ENCODE assay signal across 21 cellular contexts in the genomic region with DNA sequence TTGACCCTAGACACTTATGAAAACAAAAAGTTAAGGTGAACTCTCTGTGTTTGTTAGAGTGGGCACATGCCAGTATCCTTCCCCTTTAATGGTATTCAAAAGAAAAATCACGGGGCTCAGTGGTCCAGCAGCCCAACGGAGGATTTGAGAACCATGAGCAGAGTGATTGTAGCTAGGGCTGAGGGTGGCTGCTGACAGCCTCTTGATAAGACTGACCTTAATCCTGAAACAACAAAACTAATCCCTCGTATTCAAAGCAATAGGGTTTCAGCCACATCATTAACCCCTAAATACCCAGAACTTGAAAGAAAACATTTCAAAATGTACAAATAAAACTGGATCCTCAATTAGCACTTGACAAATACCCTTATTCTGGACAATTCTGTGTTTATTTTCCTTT.
A peak's percentile ranks its signal among the peaks of the same experiment; 100 is the strongest.
DNase-seq lines count a peak whose midpoint lies in the region; FAIRE-seq and TF ChIP-seq lines count a peak whose summit lies in the region.
"Had no signal": no experiment of that assay in that cellular context is flagged by ENCODE, and none has a peak within 500 bp of the region (broad histone marks: within the 10 kb centered on the region; RNA-seq: fewer than 3 reads in every experiment).

No MANE protein-coding gene starts in this region.

- H3K4me3 ChIP-seq in HEK293 (ENCODE audit: low read depth, low read length) (no peak overlapping the region), adipocyte (ENCODE audit: low read length) (peak overlapping the region; percentile 51), fibroblast of lung (replicated peaks in 1 of 4; ENCODE audit: control extremely low read depth in 1 of 4, insufficient read depth in 1 of 4, low read depth in 3 of 4, low read length in 4 of 4) (no peak overlapping the region), neuronal stem cell (ENCODE audit: low read length in 2 of 2) (no peak overlapping the region), GM23248 (no peak overlapping the region)
- H3K4me3 ChIP-seq: colonic mucosa, thyroid gland had no signal

- H3K27me3 ChIP-seq in adipocyte (replicated peaks; ENCODE audit: control insufficient read depth, insufficient read depth, low read length): no peaks in the 10 kb centered on the region
- no peaks in the 10 kb centered on the region for H3K27me3 ChIP-seq in fibroblast of lung (ENCODE audit: control insufficient read depth, insufficient read depth, low read length)
- H3K27me3 ChIP-seq in neuronal stem cell (ENCODE audit: control insufficient read depth in 3 of 3, insufficient read depth in 3 of 3, low read depth in 1 of 3, low read length in 3 of 3): no peaks in the 10 kb centered on the region
- H3K27me3 ChIP-seq in GM23248 (replicated peaks; ENCODE audit: insufficient read depth): peaks cover 39% of the 10 kb centered on the region
- H3K27me3 ChIP-seq: colonic mucosa, thyroid gland had no signal

- H3K4me2 ChIP-seq in fibroblast of lung (ENCODE audit: extremely low read depth, insufficient read depth, low read length): peak overlapping the region; percentile 45
- peak overlapping the region; percentile 22 for H3K4me2 ChIP-seq in neuronal stem cell (ENCODE audit: insufficient read depth, low read length, poor library complexity, severe bottlenecking)
- H3K4me2 ChIP-seq in GM23248 (ENCODE audit: unreplicated experiment): no peak overlapping the region

- no peak overlapping the region for H2AK5ac ChIP-seq in neuronal stem cell (ENCODE audit: low read depth, low read length)

- no peak overlapping the region for H2AFZ ChIP-seq in fibroblast of lung (ENCODE audit: low read length)
- no peak overlapping the region for H2AFZ ChIP-seq in neuronal stem cell (ENCODE audit: low read length)
- H2AFZ ChIP-seq in GM23248: no peak overlapping the region

- WGBS in neuronal stem cell (ENCODE audit: extremely low coverage in 2 of 2, insufficient read length in 2 of 2, insufficient replicate concordance in 1 of 2), 2 donors: no CpG with 5 or more reads among the region's 3 CpGs
- 25 to 30% methylated on average over 3 of the region's 3 CpGs for WGBS in GM23248 (ENCODE audit: low coverage in 1 of 2, low lambda C conversion rate in 2 of 2, missing lambda C conversion rate in 2 of 2), 2 experiments

- H3K9me3 ChIP-seq in HEK293 (ENCODE audit: control insufficient read depth, insufficient read depth, low read depth, low read length) (no peaks in the 10 kb centered on the region; the same call in 1 of the 2 replicates), adipocyte (ENCODE audit: control insufficient read depth, low read length) (peaks cover 7% of the 10 kb centered on the region), fibroblast of lung (ENCODE audit: control insufficient read depth, insufficient read depth, low read depth, low read length) (no peaks in the 10 kb centered on the region), neuronal stem cell (replicated peaks in 1 of 2; ENCODE audit: control insufficient read depth in 2 of 2, insufficient read depth in 1 of 2, low read depth in 1 of 2, low read length in 2 of 2) (peaks cover 3 to 6% of the 10 kb centered on the region in 2 donors), GM23248 (ENCODE audit: low read depth) (no peaks in the 10 kb centered on the region)
- H3K9me3 ChIP-seq: colonic mucosa, thyroid gland had no signal

- no peak overlapping the region for H3K18ac ChIP-seq in neuronal stem cell (ENCODE audit: low read length)

- no peak overlapping the region for H2BK12ac ChIP-seq in neuronal stem cell (ENCODE audit: low read length)

- H3K4me1 ChIP-seq in HEK293 (ENCODE audit: control insufficient read depth, insufficient read depth, low read length) (peaks cover 14% of the 10 kb centered on the region), adipocyte (ENCODE audit: control insufficient read depth, insufficient read depth, low read length) (peaks cover 41% of the 10 kb centered on the region), fibroblast of lung (ENCODE audit: control insufficient read depth, extremely low read depth, insufficient read depth, low read length) (peaks cover 28% of the 10 kb centered on the region), neuronal stem cell (ENCODE audit: control insufficient read depth in 2 of 2, insufficient read depth in 1 of 2, low read depth in 1 of 2, low read length in 2 of 2) (peaks cover 0 to 12% of the 10 kb centered on the region in 2 donors), GM23248 (ENCODE audit: insufficient read depth) (peaks cover 39% of the 10 kb centered on the region)
- H3K4me1 ChIP-seq: colonic mucosa had no signal

- H3K23ac ChIP-seq in neuronal stem cell (ENCODE audit: low read depth, low read length, poor library complexity): no peak overlapping the region

- in situ Hi-C loops in GM23248 (cut with MboI): no loop called here

- TF ChIP-seq CTCF in HEK293 (tag by site-specific recombination; IDR thresholded peaks at IDR 0.05): no peak
- TF ChIP-seq CTCF in fibroblast of lung (conservative IDR thresholded peaks at IDR 0.05 in 1 of 2, IDR thresholded peaks at IDR 0.05 in 1 of 2; ENCODE audit: low read depth in 1 of 2, low read length in 2 of 2): no peak

- H3K9me2 ChIP-seq in GM23248 (ENCODE audit: insufficient read depth): no peaks in the 10 kb centered on the region

- no peak overlapping the region for H3K4ac ChIP-seq in neuronal stem cell (ENCODE audit: low read length)

- no peak overlapping the region for H2BK5ac ChIP-seq in neuronal stem cell (ENCODE audit: low read length)

- H2BK120ac ChIP-seq in neuronal stem cell (ENCODE audit: low read depth, low read length): no peak overlapping the region

- H3K9ac ChIP-seq in adipocyte (ENCODE audit: low read length): peak overlapping the region; percentile 49
- H3K9ac ChIP-seq in fibroblast of lung (ENCODE audit: insufficient read depth, low read length): no peak overlapping the region
- no peak overlapping the region for H3K9ac ChIP-seq in neuronal stem cell (ENCODE audit: low read depth, low read length, poor library complexity)
- no peak overlapping the region for H3K9ac ChIP-seq in GM23248

- POLR2A ChIA-PET in HEK293 (lab: Yijun Ruan, JAX): no interaction called here

- peak overlapping the region; percentile 81 for H3K27ac ChIP-seq in HEK293 (ENCODE audit: extremely low read depth, low read depth, low read length)
- peak overlapping the region; percentile 43 for H3K27ac ChIP-seq in fibroblast of lung (ENCODE audit: insufficient read depth, low read length)
- H3K27ac ChIP-seq in neuronal stem cell (replicated peaks; ENCODE audit: low read length): peak overlapping the region; percentile 10
- no peak overlapping the region for H3K27ac ChIP-seq in GM23248
- H3K27ac ChIP-seq: colonic mucosa, thyroid gland had no signal

- no peak overlapping the region for H4K8ac ChIP-seq in neuronal stem cell (ENCODE audit: low read depth, low read length)

- H2BK15ac ChIP-seq in neuronal stem cell (ENCODE audit: low read length): no peak overlapping the region

- no peak overlapping the region for H3K14ac ChIP-seq in neuronal stem cell (ENCODE audit: low read length)

- FAIRE-seq in GM19239 (lab: Jason Lieb, UNC): no peak

- H4K91ac ChIP-seq in neuronal stem cell (ENCODE audit: low read depth, low read length, poor library complexity): no peak overlapping the region

- DNase-seq in adipocyte (ENCODE audit: low read depth) (no peak), fibroblast of lung (ENCODE audit: low read depth in 2 of 2) (peak in 1 of 2 donors; percentile 33), neuronal stem cell (ENCODE audit: low spot score) (peak; percentile 37), HT-29 (ENCODE audit: low spot score) (no peak), GM23248 (no peak), GM19239 (ENCODE audit: insufficient read length, low spot score) (no peak)
- no peak for DNase-seq in activated CD4-positive, CD25-positive, alpha-beta regulatory T cell (lab: John Stamatoyannopoulos, UW)
- DNase-seq: activated CD4-positive, alpha-beta T cell treated with anti-CD3 and anti-CD28 coated beads, Interleukin-2, amount 10 ng/mL, durations not matched to agents 24 days and 14 days; activated CD8-positive, alpha-beta memory T cell treated with anti-CD3 and anti-CD28 coated beads, Interleukin-2, amount 50 U/mL, for 48 hours; activated effector memory CD4-positive, alpha-beta T cell treated with anti-CD3 and anti-CD28 coated beads, Interleukin-2, amount 50 U/mL, for 16 hours; CD4-positive, alpha-beta memory T cell; colonic mucosa; DMS79 treated with DMSO at 0.1 percent for 48 hours; HFFc6; hippocampal formation; KG1; MV-4-11; NCI-H1930; RPMI8226 had no signal

- H3K79me1 ChIP-seq in neuronal stem cell (ENCODE audit: low read depth, low read length): no peaks in the 10 kb centered on the region

- no peaks in the 10 kb centered on the region for H4K20me1 ChIP-seq in fibroblast of lung (ENCODE audit: control insufficient read depth, extremely low read depth, insufficient read depth, low read length)
- H4K20me1 ChIP-seq in GM23248 (ENCODE audit: insufficient read depth): no peaks in the 10 kb centered on the region

- no peaks in the 10 kb centered on the region for H3K79me2 ChIP-seq in fibroblast of lung (ENCODE audit: control insufficient read depth, insufficient read depth, low read length)
- no peaks in the 10 kb centered on the region for H3K79me2 ChIP-seq in GM23248 (ENCODE audit: insufficient read depth)

- no peaks in the 10 kb centered on the region for H3K36me3 ChIP-seq in HEK293 (ENCODE audit: control insufficient read depth in 2 of 2, insufficient read depth in 1 of 2, low read length in 2 of 2)
- no peaks in the 10 kb centered on the region for H3K36me3 ChIP-seq in adipocyte (ENCODE audit: control insufficient read depth, insufficient read depth, low read length, severe bottlenecking)
- no peaks in the 10 kb centered on the region for H3K36me3 ChIP-seq in fibroblast of lung (ENCODE audit: control insufficient read depth, insufficient read depth, low read length)
- H3K36me3 ChIP-seq in neuronal stem cell (replicated peaks in 1 of 2; ENCODE audit: control insufficient read depth in 2 of 2, insufficient read depth in 2 of 2, low read length in 2 of 2): no peaks in the 10 kb centered on the region
- no peaks in the 10 kb centered on the region for H3K36me3 ChIP-seq in GM23248 (ENCODE audit: low read depth)
- H3K36me3 ChIP-seq: colonic mucosa, thyroid gland had no signal

- peaks cover 13% of the 10 kb centered on the region for H3F3A ChIP-seq in GM23248 (ENCODE audit: insufficient read depth)

- CTCF ChIA-PET in HEK293 (lab: Yijun Ruan, JAX): no interaction called here

TF ChIP-seq in HEK293, 187 proteins besides CTCF, POLR2A, EP300 and RAD21 (continues in another document):
- TF ChIP-seq ZNF670 (tag by site-specific recombination; IDR thresholded peaks at IDR 0.05; ENCODE audit: low read depth): no peak
